ENCODE assay signal across 8 cellular contexts in genomic region chr2:172172513-172173217, GRCh38.
DNase-seq lines count a peak whose midpoint lies in the region; ATAC-seq and FAIRE-seq lines count a peak whose summit lies in the region.

No MANE protein-coding gene starts in this region.

- no peaks in the 10 kb centered on the region for H3K36me3 Mint-ChIP-seq in naive thymus-derived CD8-positive, alpha-beta T cell
- H3K36me3 Mint-ChIP-seq in stimulated activated effector memory CD8-positive, alpha-beta T cell treated with anti-CD3 and anti-CD28 coated beads, Interleukin-12 subunit alpha, Interleukin-12 subunit beta, amount 100 ng/mL, for 72 hours, result no peaks in the 10 kb centered on the region

- DNase-seq in CD1c-positive myeloid dendritic cell (ENCODE audit: extremely low spot score) (peak; percentile 75), RCC 7860 (ENCODE audit: low spot score) (peak; percentile 17), fibroblast of the conjunctiva (ENCODE audit: low read depth) (peak; percentile 8)
- DNase-seq in activated T-helper 9 cell treated with anti-CD3 and anti-CD28 coated beads, Interleukin-2, amount 50 U/mL, for 16 hours (ENCODE audit: low read depth), result peak; percentile 41
- peak; percentile 36 to 71 (median 61) for DNase-seq in naive thymus-derived CD8-positive, alpha-beta T cell
- DNase-seq in stimulated activated effector memory CD8-positive, alpha-beta T cell treated with anti-CD3 and anti-CD28 coated beads, Interleukin-12 subunit alpha, Interleukin-12 subunit beta, amount 100 ng/mL, for 72 hours (ENCODE audit: low spot score in 2 of 2), result peak; percentile 42 to 67

- ATAC-seq in HG03521 (IDR thresholded peaks at IDR 0.05; ENCODE audit: unreplicated experiment), result peak; percentile 43
- ATAC-seq in naive thymus-derived CD8-positive, alpha-beta T cell, result peak; percentile 90 to 98
- peak; percentile 94 for ATAC-seq in stimulated activated effector memory CD8-positive, alpha-beta T cell treated with anti-CD3 and anti-CD28 coated beads, Interleukin-12 subunit alpha, Interleukin-12 subunit beta, amount 100 ng/mL, for 72 hours
- ATAC-seq in HG03439 (IDR thresholded peaks at IDR 0.05; ENCODE audit: unreplicated experiment), result no peak

- POLR2A ChIA-PET in naive thymus-derived CD8-positive, alpha-beta T cell (lab: Charles Lee), result interaction anchor here (0.7 to 4.3 kb wide), 5 partner anchors 82 to 312 kb away, joined by 3 to 33 read pairs (median 5); partner anchors contain the start of gene ITGA6

- peaks cover 0 to 3% (median 0%) of the 10 kb centered on the region in 9 donors for H3K9me3 Mint-ChIP-seq in naive thymus-derived CD8-positive, alpha-beta T cell
- H3K9me3 Mint-ChIP-seq in stimulated activated effector memory CD8-positive, alpha-beta T cell treated with anti-CD3 and anti-CD28 coated beads, Interleukin-12 subunit alpha, Interleukin-12 subunit beta, amount 100 ng/mL, for 72 hours, result no peaks in the 10 kb centered on the region

- peak overlapping the region in 2 of 10 donors; percentile 25 to 74 for H3K27ac Mint-ChIP-seq in naive thymus-derived CD8-positive, alpha-beta T cell
- no peak overlapping the region for H3K27ac Mint-ChIP-seq in stimulated activated effector memory CD8-positive, alpha-beta T cell treated with anti-CD3 and anti-CD28 coated beads, Interleukin-12 subunit alpha, Interleukin-12 subunit beta, amount 100 ng/mL, for 72 hours

- H3K4me3 Mint-ChIP-seq in naive thymus-derived CD8-positive, alpha-beta T cell, result peak overlapping the region; percentile 68 to 83 (median 79)
- H3K4me3 Mint-ChIP-seq in stimulated activated effector memory CD8-positive, alpha-beta T cell treated with anti-CD3 and anti-CD28 coated beads, Interleukin-12 subunit alpha, Interleukin-12 subunit beta, amount 100 ng/mL, for 72 hours, result peak overlapping the region; percentile 54

- peaks cover 2 to 10% (median 6%) of the 10 kb centered on the region in 4 donors for H3K4me1 Mint-ChIP-seq in naive thymus-derived CD8-positive, alpha-beta T cell
- H3K4me1 Mint-ChIP-seq in stimulated activated effector memory CD8-positive, alpha-beta T cell treated with anti-CD3 and anti-CD28 coated beads, Interleukin-12 subunit alpha, Interleukin-12 subunit beta, amount 100 ng/mL, for 72 hours, result no peaks in the 10 kb centered on the region

- no peak for FAIRE-seq in RCC 7860 (lab: Jason Lieb, UNC)

- peaks cover 0 to 8% (median 0%) of the 10 kb centered on the region in 5 donors for H3K27me3 Mint-ChIP-seq in naive thymus-derived CD8-positive, alpha-beta T cell

Comparison
In these comparisons a context has a peak if more than half of its experiments do, and no peak if none do; other contexts are left out.
1. DNase-seq: peak in every context shown above with its lines; median percentile 75 in CD1c-positive myeloid dendritic cell; 61 in naive thymus-derived CD8-positive, alpha-beta T cell; 54 in stimulated activated effector memory CD8-positive, alpha-beta T cell treated with anti-CD3 and anti-CD28 coated beads, Interleukin-12 subunit alpha, Interleukin-12 subunit beta, amount 100 ng/mL, for 72 hours; 41 in activated T-helper 9 cell treated with anti-CD3 and anti-CD28 coated beads, Interleukin-2, amount 50 U/mL, for 16 hours; 17 in RCC 7860; 8 in fibroblast of the conjunctiva.